ENCODE assay signal across 19 cellular contexts in genomic region chr6:141335889-141336288, GRCh38.
"Had no signal": no experiment of that assay in that cellular context is flagged by ENCODE, and none has a peak within 500 bp of the region (broad histone marks: within the 10 kb centered on the region; RNA-seq: fewer than 3 reads in every experiment).

No MANE protein-coding gene starts in this region.

- H3K9me3 ChIP-seq: adrenal gland, ascending aorta, spleen, thoracic aorta had no signal

- H3K27ac ChIP-seq: adrenal gland, ascending aorta, brain microvascular endothelial cell, spleen, thoracic aorta had no signal

- ATAC-seq: activated CD8-positive, alpha-beta memory T cell treated with anti-CD3 and anti-CD28 coated beads, Interleukin-2, amount 10 ng/mL, durations not matched to agents 7 days and 5 days; activated CD8-positive, alpha-beta T cell treated with anti-CD3 and anti-CD28 coated beads for 36 hours; activated naive CD4-positive, alpha-beta T cell treated with anti-CD3 and anti-CD28 coated beads, Interleukin-2, amount 50 U/mL, for 72 hours; esophagus mucosa; naive thymus-derived CD4-positive, alpha-beta T cell had no signal

- H3K36me3 ChIP-seq: adrenal gland, ascending aorta, brain microvascular endothelial cell, spleen, thoracic aorta had no signal

- H3K4me3 ChIP-seq: adrenal gland, ascending aorta, spleen, thoracic aorta had no signal

- FAIRE-seq: colon, frontal cortex had no signal

- H3K4me1 ChIP-seq: adrenal gland, ascending aorta, spleen had no signal

- H3K27me3 ChIP-seq: adrenal gland, ascending aorta, brain microvascular endothelial cell, spleen had no signal

- DNase-seq: activated CD4-positive, alpha-beta T cell treated with anti-CD3 and anti-CD28 coated beads, Interleukin-2, amount 10 ng/mL, durations not matched to agents 7 days and 5 days; activated CD4-positive, CD25-positive, alpha-beta regulatory T cell treated with anti-CD3 and anti-CD28 coated beads, Interleukin-2, amount 50 U/mL, for 72 hours; activated CD8-positive, alpha-beta memory T cell treated with anti-CD3 and anti-CD28 coated beads, Interleukin-2, amount 10 ng/mL, durations not matched to agents 7 days and 5 days; activated CD8-positive, alpha-beta T cell treated with anti-CD3 and anti-CD28 coated beads for 36 hours; activated gamma-delta T cell treated with Interleukin-2 at 50 U/mL for 16 hours; adrenal gland; brain microvascular endothelial cell; effector memory CD4-positive, alpha-beta T cell; hippocampal formation; naive thymus-derived CD4-positive, alpha-beta T cell; spleen; stimulated activated CD4-positive, alpha-beta T cell treated with anti-CD3 and anti-CD28 coated beads, Interleukin-4, amount 100 ng/mL, for 1 hour; stimulated activated naive CD4-positive, alpha-beta T cell had no signal
